In the genomic region with DNA sequence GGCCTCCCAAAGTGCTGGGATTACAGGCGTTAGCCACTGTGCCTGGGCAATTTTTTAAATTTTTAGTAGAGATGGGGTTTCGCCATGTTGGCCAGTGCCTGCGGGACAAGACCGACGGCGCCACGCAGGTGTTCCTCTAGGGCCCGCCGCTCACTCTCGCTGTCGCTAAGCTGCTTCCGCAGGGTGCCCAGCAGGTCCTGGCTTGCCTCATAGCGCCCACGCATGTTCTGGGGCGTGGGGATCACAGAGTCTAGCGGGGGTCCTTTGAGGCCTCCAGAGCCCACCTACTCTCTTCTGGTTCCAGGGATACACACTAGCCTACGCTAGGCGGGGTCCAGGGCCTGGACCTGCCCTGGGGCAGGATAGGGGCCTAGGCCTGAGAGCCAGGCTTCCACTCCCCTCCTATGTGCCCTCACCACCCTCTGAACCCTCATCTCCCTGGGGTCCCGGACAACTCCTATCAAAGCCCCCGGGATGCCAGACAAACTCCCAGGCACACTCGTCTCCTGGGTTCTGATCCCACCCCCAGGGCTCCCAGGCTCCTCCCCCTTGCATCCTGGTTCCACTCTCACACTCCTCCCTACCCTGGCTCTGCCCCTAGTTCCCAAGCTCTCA, we compare ENCODE assay signal across 9 cellular contexts. TPM values are rescaled to one million over a fixed set of nuclear protein-coding genes. Genes with fewer than 3 reads are reported as not detected.
DNase-seq lines count a peak whose midpoint lies in the region; ATAC-seq, FAIRE-seq and TF ChIP-seq lines count a peak whose summit lies in the region.
"Not testable (repeated sequence)": the region's sequence is repeated elsewhere in the genome, so short reads cannot be mapped to it uniquely, and the experiment has no call there.
"Had no signal": no experiment of that assay in that cellular context is flagged by ENCODE, and none has a peak within 500 bp of the region (broad histone marks: within the 10 kb centered on the region; RNA-seq: fewer than 3 reads in every experiment).

No MANE protein-coding gene starts in this region.

- not testable (repeated sequence) for H3K4me1 ChIP-seq in GM23338 (ENCODE audit: insufficient read depth); H1 (replicated peaks in 1 of 4; ENCODE audit: control insufficient read depth in 3 of 4, insufficient read depth in 4 of 4, low read length in 3 of 4); spleen; aorta (ENCODE audit: control insufficient read depth in 1 of 2, insufficient read depth in 2 of 2, low read length in 2 of 2)

- H3K36me3 Mint-ChIP-seq in GM23338 (ENCODE audit: low read depth), result peaks cover 51% of the 10 kb centered on the region
- peaks cover 46% of the 10 kb centered on the region for H3K36me3 Mint-ChIP-seq in activated CD4-positive, alpha-beta memory T cell treated with anti-CD3 and anti-CD28 coated beads for 36 hours
- H3K36me3 Mint-ChIP-seq in activated naive CD8-positive, alpha-beta T cell treated with anti-CD3 and anti-CD28 coated beads, Interleukin-2, amount 50 U/mL, for 24 hours (ENCODE audit: low read depth), result peaks cover 33% of the 10 kb centered on the region
- peaks cover 76% of the 10 kb centered on the region for H3K36me3 Mint-ChIP-seq in nephron progenitor cell (ENCODE audit: low read depth)

- H4K5ac ChIP-seq in H1 (ENCODE audit: insufficient read length, low read depth, low read length), result not testable (repeated sequence)

- H4K91ac ChIP-seq in H1 (replicated peaks; ENCODE audit: insufficient read length, low read length), result not testable (repeated sequence)

- H3K27ac Mint-ChIP-seq in GM23338; activated CD4-positive, alpha-beta memory T cell treated with anti-CD3 and anti-CD28 coated beads for 36 hours: not testable (repeated sequence)
- H3K27ac Mint-ChIP-seq in activated naive CD8-positive, alpha-beta T cell treated with anti-CD3 and anti-CD28 coated beads, Interleukin-2, amount 50 U/mL, for 24 hours, result peak overlapping the region; percentile 5
- peak overlapping the region; percentile 50 for H3K27ac Mint-ChIP-seq in nephron progenitor cell

- peak; percentile 63 for ATAC-seq in GM23338
- ATAC-seq in activated naive CD8-positive, alpha-beta T cell treated with anti-CD3 and anti-CD28 coated beads, Interleukin-2, amount 50 U/mL, for 24 hours; aorta (ENCODE audit: low FRiP score): not testable (repeated sequence)

- not testable (repeated sequence) for TF ChIP-seq EP300 in H1 (IDR thresholded peaks at IDR 0.05; ENCODE audit: borderline replicate concordance in 1 of 2, low read depth in 2 of 2, low read length in 2 of 2)

- not testable (repeated sequence) for H3K27me3 ChIP-seq in GM23338 (ENCODE audit: insufficient read depth); H1 (replicated peaks in 1 of 4; ENCODE audit: control insufficient read depth in 3 of 4, extremely low read depth in 1 of 4, insufficient read depth in 3 of 4, low read length in 3 of 4); spleen (replicated peaks in 1 of 7); aorta (ENCODE audit: control insufficient read depth in 1 of 2, insufficient read depth in 2 of 2, low read length in 1 of 2)

- H3K4me3 ChIP-seq in GM23338; H1 (ENCODE audit: extremely low read depth in 1 of 4, insufficient read depth in 2 of 4, low read depth in 3 of 4, low read length in 4 of 4); spleen; aorta (ENCODE audit: low read length in 2 of 2): not testable (repeated sequence)

- CTCF ChIA-PET in activated CD4-positive, alpha-beta memory T cell treated with anti-CD3 and anti-CD28 coated beads for 36 hours (lab: Charles Lee), result interaction anchor here (0.6 kb wide), 1 partner anchor 50 kb away, joined by 3 read pairs; no protein-coding TSS in a partner anchor
- CTCF ChIA-PET in H1 (lab: Charles Lee; ENCODE audit: partially characterized antibody), result interaction anchor here (0.7 to 13.8 kb wide), 12 partner anchors 8 to 321 kb away, joined by 3 to 239 read pairs (median 4); no protein-coding TSS in a partner anchor

- not testable (repeated sequence) for FAIRE-seq in H1 (lab: Jason Lieb, UNC)

- not testable (repeated sequence) for H3K14ac ChIP-seq in H1 (ENCODE audit: insufficient read length)

- not testable (repeated sequence) for H3K79me1 ChIP-seq in H1 (ENCODE audit: low read depth, low read length)

- peaks cover 13% of the 10 kb centered on the region for H3K27me3 Mint-ChIP-seq in GM23338 (ENCODE audit: insufficient read depth, low read depth, poor library complexity)
- H3K27me3 Mint-ChIP-seq in activated CD4-positive, alpha-beta memory T cell treated with anti-CD3 and anti-CD28 coated beads for 36 hours; activated naive CD8-positive, alpha-beta T cell treated with anti-CD3 and anti-CD28 coated beads, Interleukin-2, amount 50 U/mL, for 24 hours; nephron progenitor cell (ENCODE audit: low read depth, poor library complexity): not testable (repeated sequence)

- TF ChIP-seq CTCF in GM23338 (conservative IDR thresholded peaks at IDR 0.05; ENCODE audit: low read depth in 2 of 2); H1 (IDR thresholded peaks at IDR 0.05; ENCODE audit: control extremely low read depth in 1 of 3, insufficient read depth in 1 of 3, low read depth in 1 of 3, low read length in 3 of 3); nephron progenitor cell (IDR thresholded peaks at IDR 0.05); spleen (IDR thresholded peaks at IDR 0.05 in 8 of 11, conservative IDR thresholded peaks at IDR 0.05 in 3 of 11): not testable (repeated sequence)

- not testable (repeated sequence) for H3K4me2 ChIP-seq in GM23338; H1 (ENCODE audit: insufficient read depth in 1 of 2, low read depth in 2 of 2, low read length in 2 of 2)

- H4K20me1 ChIP-seq in GM23338 (replicated peaks; ENCODE audit: insufficient read depth) (peaks cover 14% of the 10 kb centered on the region), H1 (replicated peaks in 1 of 2; ENCODE audit: control insufficient read depth in 1 of 2, insufficient read depth in 2 of 2, low read length in 2 of 2) (peaks cover 7 to 14% of the 10 kb centered on the region in 2 experiments)

- H2AK5ac ChIP-seq in H1 (ENCODE audit: low read depth, low read length), result not testable (repeated sequence)

- H3K79me2 ChIP-seq in GM23338 (replicated peaks; ENCODE audit: insufficient read depth); H1 (ENCODE audit: control insufficient read depth in 1 of 2, insufficient read depth in 2 of 2, low read length in 2 of 2): not testable (repeated sequence)

- POLR2A ChIA-PET in activated CD4-positive, alpha-beta memory T cell treated with anti-CD3 and anti-CD28 coated beads for 36 hours (lab: Charles Lee), result not testable (repeated sequence)
- POLR2A ChIA-PET in H1 (lab: Charles Lee; ENCODE audit: partially characterized antibody), result interaction anchor here (0.9 to 1.9 kb wide), 3 partner anchors 8 to 15 kb away, joined by 4 to 6 read pairs (median 5); no protein-coding TSS in a partner anchor

- H3K27ac ChIP-seq in GM23338 (ENCODE audit: low read depth), result peak overlapping the region; percentile 55; the same call in 1 of the 2 replicates
- not testable (repeated sequence) for H3K27ac ChIP-seq in H1 (ENCODE audit: low read depth, low read length); spleen; aorta (ENCODE audit: low read depth in 1 of 2, low read length in 2 of 2)

- H2BK120ac ChIP-seq in H1 (replicated peaks; ENCODE audit: low read depth, low read length), result not testable (repeated sequence)

- not testable (repeated sequence) for H4K8ac ChIP-seq in H1 (ENCODE audit: extremely low read depth, insufficient read depth, low read length)

- peaks cover 10% of the 10 kb centered on the region; the same call in 1 of the 2 replicates for H3K36me3 ChIP-seq in GM23338 (ENCODE audit: insufficient read depth)
- peaks cover 2 to 20% (median 13%) of the 10 kb centered on the region in 4 experiments; a peak in 5 of 8 replicates for H3K36me3 ChIP-seq in H1 (ENCODE audit: control insufficient read depth in 2 of 4, insufficient read depth in 4 of 4, low read length in 3 of 4)
- H3K36me3 ChIP-seq in spleen, result peaks cover 22 to 100% (median 93%) of the 10 kb centered on the region in 6 donors
- peaks cover 3 to 16% of the 10 kb centered on the region in 2 donors for H3K36me3 ChIP-seq in aorta (ENCODE audit: control insufficient read depth in 1 of 2, insufficient read depth in 2 of 2, low read length in 1 of 2)

- not testable (repeated sequence) for H3K9me2 ChIP-seq in GM23338 (ENCODE audit: insufficient read depth)

- DNase-seq in GM23338 (ENCODE audit: low spot score) (peak; percentile 46), H1 (ENCODE audit: low read depth in 1 of 2, low spot score in 2 of 2) (peak in 1 of 2 experiments; percentile 80), islet precursor cell (peak; percentile 64), nephron progenitor cell (peak; percentile 23), spleen (peak; percentile 78), aorta (peak; percentile 58 to 80)
- DNase-seq in activated CD4-positive, alpha-beta memory T cell treated with anti-CD3 and anti-CD28 coated beads for 36 hours, result peak; percentile 7
- DNase-seq in activated naive CD8-positive, alpha-beta T cell treated with anti-CD3 and anti-CD28 coated beads, Interleukin-2, amount 50 U/mL, for 24 hours, result not testable (repeated sequence)

- H3K4ac ChIP-seq in H1 (replicated peaks; ENCODE audit: insufficient read length, low read depth, low read length), result not testable (repeated sequence)

- H3K9ac ChIP-seq in H1 (replicated peaks in 1 of 4; ENCODE audit: extremely low read depth in 1 of 4, low read depth in 3 of 4, low read length in 3 of 4), result not testable (repeated sequence)

- 93% methylated on average over 21 of the region's 21 CpGs; no CpG with 5 or more reads in 1 of the 2 experiments for WGBS in H1 (ENCODE audit: extremely low coverage in 1 of 2, insufficient coverage in 1 of 2, insufficient read length in 1 of 2, insufficient replicate concordance in 2 of 2, low coverage in 1 of 2, low lambda C conversion rate in 2 of 2, missing lambda C conversion rate in 1 of 2), 2 experiments
- WGBS in spleen, 5 donors, result 94 to 98% (median 97%) methylated on average over 21 of the region's 21 CpGs
- 94 to 95% methylated on average over 21 of the region's 21 CpGs for WGBS in aorta, 2 donors

- H2BK5ac ChIP-seq in H1 (ENCODE audit: low read depth, low read length), result peak overlapping the region; percentile 67; the same call in 1 of the 2 replicates

- not testable (repeated sequence) for TF ChIP-seq POLR2A in H1 (IDR thresholded peaks at IDR 0.05; ENCODE audit: control extremely low read depth in 1 of 2, low read depth in 2 of 2, low read length in 2 of 2); spleen (IDR thresholded peaks at IDR 0.05)

- not testable (repeated sequence) for TF ChIP-seq RAD21 in H1 (IDR thresholded peaks at IDR 0.05 in 1 of 2, conservative IDR thresholded peaks at IDR 0.05 in 1 of 2; ENCODE audit: low read depth in 2 of 2, low read length in 2 of 2)

- not testable (repeated sequence) for H3K56ac ChIP-seq in H1 (replicated peaks; ENCODE audit: insufficient read length, low read depth, low read length)

- not testable (repeated sequence) for H3F3A ChIP-seq in GM23338 (replicated peaks; ENCODE audit: low read depth)

- H2BK12ac ChIP-seq in H1 (ENCODE audit: low read depth, low read length), result not testable (repeated sequence)

- not testable (repeated sequence) for H2AFZ ChIP-seq in GM23338; H1 (ENCODE audit: low read length)

- H2BK15ac ChIP-seq in H1 (ENCODE audit: low read length), result not testable (repeated sequence)

- H3K18ac ChIP-seq in H1 (ENCODE audit: extremely low read depth, low read length), result not testable (repeated sequence)

- not testable (repeated sequence) for H3K4me1 Mint-ChIP-seq in GM23338; activated CD4-positive, alpha-beta memory T cell treated with anti-CD3 and anti-CD28 coated beads for 36 hours (ENCODE audit: low read depth); activated naive CD8-positive, alpha-beta T cell treated with anti-CD3 and anti-CD28 coated beads, Interleukin-2, amount 50 U/mL, for 24 hours; nephron progenitor cell

- H3K9me3 ChIP-seq in H1 (ENCODE audit: insufficient read depth in 2 of 2, low read depth in 1 of 2, low read length in 1 of 2); spleen; aorta (ENCODE audit: control insufficient read depth, low read length): not testable (repeated sequence)

- H2BK20ac ChIP-seq in H1 (ENCODE audit: low read length), result not testable (repeated sequence)

- H3K4me3 Mint-ChIP-seq in GM23338; activated CD4-positive, alpha-beta memory T cell treated with anti-CD3 and anti-CD28 coated beads for 36 hours; activated naive CD8-positive, alpha-beta T cell treated with anti-CD3 and anti-CD28 coated beads, Interleukin-2, amount 50 U/mL, for 24 hours; nephron progenitor cell: not testable (repeated sequence)

- not testable (repeated sequence) for H3K9me3 Mint-ChIP-seq in GM23338; activated CD4-positive, alpha-beta memory T cell treated with anti-CD3 and anti-CD28 coated beads for 36 hours; activated naive CD8-positive, alpha-beta T cell treated with anti-CD3 and anti-CD28 coated beads, Interleukin-2, amount 50 U/mL, for 24 hours; nephron progenitor cell

- intact Hi-C loops in activated CD4-positive, alpha-beta memory T cell treated with anti-CD3 and anti-CD28 coated beads for 36 hours (cut with micrococcal nuclease); spleen (cut with DNase I; ENCODE audit: low total_unique reads); aorta (cut with DNase I): not testable (repeated sequence)

- not testable (repeated sequence) for H3K23me2 ChIP-seq in H1 (ENCODE audit: low read depth, low read length)

- not testable (repeated sequence) for H3K23ac ChIP-seq in H1 (ENCODE audit: insufficient read length)

RNA-seq across cellular contexts. Expression of a gene that starts 16.7 kb away (rescaled TPM):
- 7.5 and 11.8 TPM in 2 replicates for total RNA-seq in GM23338 (2014; rRNA removed; shearing (Covaris generic))
- polyA plus RNA-seq in GM23338 (2016; fragmentation: Nextera tagmentation; extraction: Ambion mirVana) (9.0 and 9.5 TPM in 2 replicates), H1 (2011; rRNA removed) (8.5 and 9.6 TPM in 2 replicates), spleen (1 to 10 TPM; 1.3 to 7.2 (median 2.9) TPM), aorta (1 to 10 TPM; 7.9 to 9.6 TPM)
- 1 to 10 TPM; 1.9 to 2.4 TPM for total RNA-seq in activated CD4-positive, alpha-beta memory T cell treated with anti-CD3 and anti-CD28 coated beads for 36 hours
- 19.3 and 19.4 TPM in 2 replicates for total RNA-seq in H1 (2021; fragmentation: NEBNext Ultra II Directional; extraction: Animal tissue kit (Norgen Biotek cat#: 25700))
- 11.5 TPM for polyA plus RNA-seq in H1 (2011; cell fraction: cytosol; rRNA removed)
- polyA plus RNA-seq in H1 (2011; cell fraction: nucleus; rRNA removed), result 22.9 TPM
- polyA plus RNA-seq in H1 (2012, experiment 1 of 2), result 7.7 to 13.2 TPM (median 11.1 TPM) in 4 replicates
- polyA plus RNA-seq in H1 (2012, experiment 2 of 2), result 3.1 TPM
- polyA plus RNA-seq in H1 (2013, experiment 1 of 2), result 10.8 TPM
- polyA plus RNA-seq in H1 (2013, experiment 2 of 2), result 9.8 TPM
- 22.4 and 27.2 TPM in 2 replicates for polyA minus RNA-seq in H1 (2011; rRNA and poly(A)+ RNA removed)
- polyA minus RNA-seq in H1 (2011; cell fraction: cytosol; rRNA and poly(A)+ RNA removed), result 8.9 TPM
- 48.6 TPM for polyA minus RNA-seq in H1 (2011; cell fraction: nucleus; rRNA and poly(A)+ RNA removed)
- total RNA-seq in spleen (10 to 100 TPM; 22.0 to 60.7 (median 33.7) TPM), aorta (10 to 100 TPM; 15.5 to 55.0 TPM)

RNA-seq across cellular contexts. Expression of a gene that starts 36.7 kb away (rescaled TPM):
- total RNA-seq in GM23338 (2014; rRNA removed; shearing (Covaris generic)), result under 0.01 TPM in 1 of 2 replicates, not detected in the other
- polyA plus RNA-seq in GM23338 (2016; fragmentation: Nextera tagmentation; extraction: Ambion mirVana) (not detected in 2 replicates), H1 (2011; rRNA removed) (under 0.01 and 145 TPM in 2 replicates), spleen (not detected), aorta (not detected)
- total RNA-seq in activated CD4-positive, alpha-beta memory T cell treated with anti-CD3 and anti-CD28 coated beads for 36 hours, result 1,000 to 10,000 TPM; 1,390 to 1,409 TPM
- 1,303 and 1,497 TPM in 2 replicates for total RNA-seq in H1 (2021; fragmentation: NEBNext Ultra II Directional; extraction: Animal tissue kit (Norgen Biotek cat#: 25700))
- polyA plus RNA-seq in H1 (2011; cell fraction: cytosol; rRNA removed), result under 0.01 TPM
- under 0.01 TPM for polyA plus RNA-seq in H1 (2011; cell fraction: nucleus; rRNA removed)
- 20.3 to 94.3 TPM in 2 of 4 replicates, not detected in the others for polyA plus RNA-seq in H1 (2012, experiment 1 of 2)
- not detected for polyA plus RNA-seq in H1 (2012, experiment 2 of 2)
- polyA plus RNA-seq in H1 (2013, experiment 1 of 2), result not detected
- not detected for polyA plus RNA-seq in H1 (2013, experiment 2 of 2)
- 10,411 and 22,262 TPM in 2 replicates for polyA minus RNA-seq in H1 (2011; rRNA and poly(A)+ RNA removed)
- 63,669 TPM for polyA minus RNA-seq in H1 (2011; cell fraction: cytosol; rRNA and poly(A)+ RNA removed)
- polyA minus RNA-seq in H1 (2011; cell fraction: nucleus; rRNA and poly(A)+ RNA removed), result 43,973 TPM
- total RNA-seq in spleen (1,000 to 10,000 TPM in 4 of 7 donors, under 1 TPM in 3; under 0.01 to 8,075 (median 6,234) TPM), aorta (1,000 to 10,000 TPM; 7,231 to 8,154 TPM)
- polyA plus RNA-seq: lung had no signal
